Comparison of ENCODE assay signal across 17 cellular contexts in genomic region chr4:2847297-2847871, GRCh38. TPM values are rescaled to one million over a fixed set of nuclear protein-coding genes. Genes with fewer than 3 reads are reported as not detected.
A peak's percentile ranks its signal among the peaks of the same experiment; 100 is the strongest.
DNase-seq lines count a peak whose midpoint lies in the region; ATAC-seq, FAIRE-seq and TF ChIP-seq lines count a peak whose summit lies in the region.
"Had no signal": no experiment of that assay in that cellular context is flagged by ENCODE, and none has a peak within 500 bp of the region (broad histone marks: within the 10 kb centered on the region; RNA-seq: fewer than 3 reads in every experiment).

No MANE protein-coding gene starts in this region.

- peak overlapping the region; percentile 63 to 76 (median 70) for H3K27ac ChIP-seq in gastrocnemius medialis

- no peak for ATAC-seq in central memory CD8-positive, alpha-beta T cell (replicated peaks; ENCODE audit: extremely low read depth, poor library complexity, severe bottlenecking)
- ATAC-seq in gastrocnemius medialis (no peak), HG02852 (IDR thresholded peaks at IDR 0.05; ENCODE audit: unreplicated experiment) (no peak)

- intact Hi-C loops in gastrocnemius medialis (cut with DNase I; ENCODE audit: low total_unique reads), result no loop called here

- H3K27ac Mint-ChIP-seq in central memory CD8-positive, alpha-beta T cell (ENCODE audit: low read depth), result peak overlapping the region; percentile 6

- no peaks in the 10 kb centered on the region for H3K27me3 ChIP-seq in gastrocnemius medialis

- FAIRE-seq in GM19239 (lab: Jason Lieb, UNC), result peak; percentile 65
- FAIRE-seq: keratinocyte had no signal

- no peaks in the 10 kb centered on the region for H3K36me3 ChIP-seq in gastrocnemius medialis

- no peak overlapping the region for H3K4me3 Mint-ChIP-seq in central memory CD8-positive, alpha-beta T cell

- H3K9me3 Mint-ChIP-seq in central memory CD8-positive, alpha-beta T cell, result no peaks in the 10 kb centered on the region

- H3K9me3 ChIP-seq in gastrocnemius medialis, result no peaks in the 10 kb centered on the region

- H3K36me3 Mint-ChIP-seq in central memory CD8-positive, alpha-beta T cell (ENCODE audit: insufficient read depth), result peaks cover 31% of the 10 kb centered on the region

- in situ Hi-C loops in gastrocnemius medialis (cut with MboI; ENCODE audit: low sequenced_read_pairs in 4 of 4), result no loop called here

- H3K27me3 Mint-ChIP-seq in central memory CD8-positive, alpha-beta T cell, result no peaks in the 10 kb centered on the region

- peaks cover 71 to 72% of the 10 kb centered on the region in 2 donors for H3K4me1 ChIP-seq in gastrocnemius medialis

- no peak for TF ChIP-seq CTCF in gastrocnemius medialis (IDR thresholded peaks at IDR 0.05 in 4 of 5, conservative IDR thresholded peaks at IDR 0.05 in 1 of 5)

- DNase-seq in NOMO-1 treated with DMSO at 0.1 percent for 48 hours (lab: John Stamatoyannopoulos, UW; ENCODE audit: unreplicated experiment), result peak; percentile 27
- DNase-seq in NOMO-1 (lab: John Stamatoyannopoulos, UW; ENCODE audit: unreplicated experiment in 2 of 2), result no peak
- DNase-seq in GM19239 (ENCODE audit: insufficient read length, low spot score), result no peak
- no peak for DNase-seq in central memory CD8-positive, alpha-beta T cell (ENCODE audit: low spot score in 2 of 2)
- DNase-seq in gastrocnemius medialis, result no peak
- no peak for DNase-seq in DMS153 (lab: John Stamatoyannopoulos, UW)
- no peak for DNase-seq in kidney tubule cell (ENCODE audit: low spot score)
- DNase-seq: 8988T; glutamatergic neuron; H7; NCI-H187 treated with DMSO at 0.1 percent for 48 hours; NCI-H82; SHP77; stimulated activated CD4-positive, alpha-beta T cell treated with anti-CD3 and anti-CD28 coated beads, Interleukin-1b, Interleukin-23, amount 100 ng/mL, for 48 hours; stimulated activated CD8-positive, alpha-beta memory T cell treated with anti-CD3 and anti-CD28 coated beads, Interleukin-4, amount 100 ng/mL, for 48 hours had no signal

- no peak for TF ChIP-seq POLR2A in gastrocnemius medialis (IDR thresholded peaks at IDR 0.05)

- H3K4me1 Mint-ChIP-seq in central memory CD8-positive, alpha-beta T cell, result peaks cover 73% of the 10 kb centered on the region

- no peak overlapping the region for H3K4me3 ChIP-seq in gastrocnemius medialis

RNA-seq across cellular contexts. Expression of gene ADD1, which starts 3.7 kb away (rescaled TPM):
- total RNA-seq in gastrocnemius medialis, result 100 to 1,000 TPM; 144 to 255 (median 178) TPM

RNA-seq across cellular contexts. Expression of gene SH3BP2, which starts 54.5 kb away (rescaled TPM):
- total RNA-seq in gastrocnemius medialis, result 10 to 100 TPM in 3 of 4 donors, 1 to 10 TPM in 1; 4.8 to 21.5 (median 12.0) TPM
